8 cellular contexts compared by ENCODE assay signal in genomic region chr12:113912761-113913295, GRCh38. TPM values are rescaled to one million over a fixed set of nuclear protein-coding genes. Genes with fewer than 3 reads are reported as not detected.
DNase-seq lines count a peak whose midpoint lies in the region; ATAC-seq and TF ChIP-seq lines count a peak whose summit lies in the region.

No MANE protein-coding gene starts in this region.

- no peaks in the 10 kb centered on the region for H3K27me3 Mint-ChIP-seq in activated CD4-positive, alpha-beta T cell treated with anti-CD3 and anti-CD28 coated beads, Interleukin-2, amount 10 ng/mL, durations not matched to agents 24 days and 14 days

- ATAC-seq in HCT116 (peak; percentile 94), HG03460 (IDR thresholded peaks at IDR 0.05; ENCODE audit: unreplicated experiment) (no peak)

- H2AFZ ChIP-seq in HCT116 (ENCODE audit: low read depth, low read length, poor library complexity, severe bottlenecking), result no peak overlapping the region

- TF ChIP-seq CTCF in HCT116 (IDR thresholded peaks at IDR 0.05 in 2 of 3, conservative IDR thresholded peaks at IDR 0.05 in 1 of 3; ENCODE audit: borderline replicate concordance in 1 of 3, insufficient read depth in 1 of 3, low read depth in 2 of 3, low read length in 2 of 3) (peak; percentile 83 to 97 (median 96)), dorsolateral prefrontal cortex (IDR thresholded peaks at IDR 0.05 in 54 of 56, conservative IDR thresholded peaks at IDR 0.05 in 2 of 56; ENCODE audit: low read depth in 1 of 56, partially characterized antibody in 56 of 56) (peak; percentile 72 to 99 (median 93))

- no peak overlapping the region for H3K27ac Mint-ChIP-seq in activated CD4-positive, alpha-beta T cell treated with anti-CD3 and anti-CD28 coated beads, Interleukin-2, amount 10 ng/mL, durations not matched to agents 24 days and 14 days

- no TSS peak for BruUV-seq in HCT116 (replicated peaks; lab: Mats Ljungman, UMichigan)

- peak; percentile 54 for DNase-seq in CD1c-positive myeloid dendritic cell (ENCODE audit: extremely low spot score)
- peak; percentile 52 for DNase-seq in HCT116 (ENCODE audit: low read depth, low spot score)
- peak; percentile 66 for DNase-seq in NCI-H345 (lab: John Stamatoyannopoulos, UW)
- DNase-seq in activated CD4-positive, alpha-beta T cell treated with anti-CD3 and anti-CD28 coated beads, Interleukin-2, amount 10 ng/mL, durations not matched to agents 24 days and 14 days, result peak; percentile 84
- DNase-seq in dorsolateral prefrontal cortex, result peak; percentile 65 to 87 (median 80)
- peak; percentile 83 to 87 for DNase-seq in lung microvascular endothelial cell (ENCODE audit: low read depth in 2 of 2)
- DNase-seq in stimulated activated CD8-positive, alpha-beta memory T cell treated with anti-CD3 and anti-CD28 coated beads, Interleukin-15, amount 100 ng/mL, for 1 hour (ENCODE audit: low read depth), result peak; percentile 11

- peaks cover 34% of the 10 kb centered on the region for H3K36me3 Mint-ChIP-seq in activated CD4-positive, alpha-beta T cell treated with anti-CD3 and anti-CD28 coated beads, Interleukin-2, amount 10 ng/mL, durations not matched to agents 24 days and 14 days (ENCODE audit: low read depth)

- no peaks in the 10 kb centered on the region for H3K9me3 Mint-ChIP-seq in activated CD4-positive, alpha-beta T cell treated with anti-CD3 and anti-CD28 coated beads, Interleukin-2, amount 10 ng/mL, durations not matched to agents 24 days and 14 days

- H3K9ac ChIP-seq in HCT116 (ENCODE audit: low read length), result no peak overlapping the region

- peak; percentile 92 for TF ChIP-seq RAD21 in HCT116 (IDR thresholded peaks at IDR 0.05; ENCODE audit: low read depth)

- CTCF ChIA-PET in HCT116 (lab: Charles Lee), result interaction anchor here (1.0 kb wide), 1 partner anchor 451 kb away, joined by 6 read pairs; no protein-coding TSS in a partner anchor

- no peak for TF ChIP-seq POLR2A in HCT116 (IDR thresholded peaks at IDR 0.05; ENCODE audit: borderline replicate concordance, extremely low read depth, insufficient read depth, insufficient read length)

- H3K4me1 Mint-ChIP-seq in activated CD4-positive, alpha-beta T cell treated with anti-CD3 and anti-CD28 coated beads, Interleukin-2, amount 10 ng/mL, durations not matched to agents 24 days and 14 days, result no peaks in the 10 kb centered on the region

- H3K4me3 Mint-ChIP-seq in activated CD4-positive, alpha-beta T cell treated with anti-CD3 and anti-CD28 coated beads, Interleukin-2, amount 10 ng/mL, durations not matched to agents 24 days and 14 days, result no peak overlapping the region

- no peaks in the 10 kb centered on the region for H3K9me3 ChIP-seq in HCT116 (ENCODE audit: control insufficient read depth in 1 of 2, insufficient read depth in 1 of 2, low read depth in 1 of 2, low read length in 2 of 2)

- H3K4me2 ChIP-seq in HCT116 (ENCODE audit: low read length), result no peak overlapping the region

- H4K20me1 ChIP-seq in HCT116 (ENCODE audit: insufficient read depth), result no peaks in the 10 kb centered on the region

- POLR2A ChIA-PET in HCT116 (lab: Charles Lee), result no interaction called here

- no peaks in the 10 kb centered on the region for H3K79me2 ChIP-seq in HCT116 (ENCODE audit: insufficient read depth, low read length)

- H3K4me3 ChIP-seq in HCT116 (replicated peaks in 1 of 2; ENCODE audit: low read depth in 1 of 2, low read length in 2 of 2) (no peak overlapping the region), dorsolateral prefrontal cortex (no peak overlapping the region)

- H3K27ac ChIP-seq in HCT116 (ENCODE audit: low read depth, low read length) (no peak overlapping the region), dorsolateral prefrontal cortex (no peak overlapping the region)

- no peaks in the 10 kb centered on the region for H3K4me1 ChIP-seq in HCT116 (ENCODE audit: control insufficient read depth in 1 of 2, insufficient read depth in 2 of 2, low read length in 2 of 2)

- no peaks in the 10 kb centered on the region for H3K27me3 ChIP-seq in HCT116 (ENCODE audit: insufficient read depth, low read length)
- H3K27me3 ChIP-seq in dorsolateral prefrontal cortex, result no peaks in the 10 kb centered on the region

- H3K36me3 ChIP-seq in HCT116 (ENCODE audit: control insufficient read depth in 1 of 2, insufficient read depth in 2 of 2, low read length in 2 of 2), result peaks cover 2 to 10% of the 10 kb centered on the region in 2 experiments; a peak in 3 of 4 replicates

- intact Hi-C loops in HCT116 (cut with micrococcal nuclease) (loop anchor here (1.0 to 5.0 kb wide), 5 partner anchors 46 to 474 kb away; no protein-coding TSS in a partner anchor), dorsolateral prefrontal cortex (cut with DNase I) (loop anchor here (2.0 to 10.0 kb wide), 7 partner anchors 266 to 718 kb away; no protein-coding TSS in a partner anchor)
- intact Hi-C loops in activated CD4-positive, alpha-beta T cell treated with anti-CD3 and anti-CD28 coated beads, Interleukin-2, amount 10 ng/mL, durations not matched to agents 24 days and 14 days (cut with micrococcal nuclease), result loop anchor here (5.0 kb wide), 1 partner anchor 451 kb away; no protein-coding TSS in a partner anchor

- RAD21 ChIA-PET in HCT116 (lab: Charles Lee; ENCODE audit: low non-redundant PET in 1 of 2, low total read pairs in 2 of 2, uncharacterized antibody in 2 of 2, unreplicated experiment in 2 of 2), result no interaction called here

- H3K9me2 ChIP-seq in HCT116 (ENCODE audit: insufficient read depth), result no peaks in the 10 kb centered on the region

TF ChIP-seq in HCT116, 20 proteins besides CTCF, POLR2A, EP300 and RAD21:
- no peak for TF ChIP-seq YY1 (IDR thresholded peaks at IDR 0.05; ENCODE audit: extremely low read depth, insufficient replicate concordance, low read depth, low read length)
- TF ChIP-seq ZFX (IDR thresholded peaks at IDR 0.05), result no peak
- TF ChIP-seq FOSL1 (IDR thresholded peaks at IDR 0.05; ENCODE audit: low read depth), result no peak
- TF ChIP-seq ZNF274 (IDR thresholded peaks at IDR 0.05; ENCODE audit: low read depth, low read length), result no peak
- no peak for TF ChIP-seq ATF3 (IDR thresholded peaks at IDR 0.05)
- no peak for TF ChIP-seq EZH2 (IDR thresholded peaks at IDR 0.05)
- no peak for TF ChIP-seq SRF (IDR thresholded peaks at IDR 0.05; ENCODE audit: low read depth)
- no peak for TF ChIP-seq CEBPB (IDR thresholded peaks at IDR 0.05; ENCODE audit: low read depth)
- TF ChIP-seq JUND (IDR thresholded peaks at IDR 0.05), result no peak
- TF ChIP-seq CBX3 (IDR thresholded peaks at IDR 0.05; ENCODE audit: low read depth), result no peak
- TF ChIP-seq SIN3A (IDR thresholded peaks at IDR 0.05; ENCODE audit: low read depth), result no peak
- no peak for TF ChIP-seq REST (IDR thresholded peaks at IDR 0.05; ENCODE audit: low read depth)
- TF ChIP-seq MAX (IDR thresholded peaks at IDR 0.05), result no peak
- TF ChIP-seq ZBTB33 (IDR thresholded peaks at IDR 0.05; ENCODE audit: extremely low read depth, insufficient replicate concordance, low read length), result no peak

RNA-seq across cellular contexts. Expression of gene RBM19, which starts 53.3 kb away (rescaled TPM):
- total RNA-seq in HCT116 (2021; ENCODE audit: unreplicated experiment) (30.7 TPM), dorsolateral prefrontal cortex (10 to 100 TPM; 29.7 to 64.7 (median 41.5) TPM), lung microvascular endothelial cell (9.4 and 13.5 TPM in 2 replicates)
- 6.7 and 8.4 TPM in 2 replicates for polyA plus RNA-seq in HCT116 (2012)
- total RNA-seq in activated CD4-positive, alpha-beta T cell treated with anti-CD3 and anti-CD28 coated beads, Interleukin-2, amount 10 ng/mL, durations not matched to agents 24 days and 14 days, result 102 and 105 TPM in 2 replicates

Comparison
In these comparisons a context has a peak if more than half of its experiments do, and no peak if none do; other contexts are left out.
1. DNase-seq: peak in every context shown above with its lines; median percentile 85 in lung microvascular endothelial cell; 84 in activated CD4-positive, alpha-beta T cell treated with anti-CD3 and anti-CD28 coated beads, Interleukin-2, amount 10 ng/mL, durations not matched to agents 24 days and 14 days; 80 in dorsolateral prefrontal cortex; 66 in NCI-H345; 54 in CD1c-positive myeloid dendritic cell; 52 in HCT116; 11 in stimulated activated CD8-positive, alpha-beta memory T cell treated with anti-CD3 and anti-CD28 coated beads, Interleukin-15, amount 100 ng/mL, for 1 hour.